Comparison of ENCODE assay signal across 1 cellular context in genomic region chr14:81220767-81221578, GRCh38.
TF ChIP-seq lines count a peak whose summit lies in the region.

Gene GTF2A1, minus strand, starts transcription at chr14:81220959. Its CDS starts 441 bp downstream, at chr14:81220518.

TF ChIP-seq in K562, 482 proteins besides CTCF, POLR2A, EP300 and RAD21 (continued from another document and continues in another):
- peak; percentile 99 for TF ChIP-seq E2F8 (IDR thresholded peaks at IDR 0.05; ENCODE audit: low read depth, partially characterized antibody)
- no peak for TF ChIP-seq ZNF12 (CRISPR knock-in tag; IDR thresholded peaks at IDR 0.05)
- no peak for TF ChIP-seq ZNF354B (CRISPR knock-in tag; IDR thresholded peaks at IDR 0.05)
- peak; percentile 88 for TF ChIP-seq CHD2 (IDR thresholded peaks at IDR 0.05; ENCODE audit: low read depth, low read length)
- TF ChIP-seq MGA (IDR thresholded peaks at IDR 0.05), result peak; percentile 94
- TF ChIP-seq ZBTB11 (CRISPR knock-in tag; IDR thresholded peaks at IDR 0.05), result peak in 1 of 3 experiments; percentile 55; a peak in 1 of 6 replicates
- peak; percentile 76 for TF ChIP-seq LEF1 (IDR thresholded peaks at IDR 0.05)
- peak in 1 of 2 experiments; percentile 77; a peak in 1 of 4 replicates for TF ChIP-seq TEAD1 (CRISPR knock-in tag; IDR thresholded peaks at IDR 0.05)
- TF ChIP-seq HCFC1 (IDR thresholded peaks at IDR 0.05; ENCODE audit: low read depth, low read length), result peak; percentile 80
- peak; percentile 38 for TF ChIP-seq RB1 (IDR thresholded peaks at IDR 0.05; ENCODE audit: low read depth)
- TF ChIP-seq AFF4 (CRISPR knock-in tag; IDR thresholded peaks at IDR 0.05), result peak; percentile 89; the same call in 1 of the 2 replicates
- no peak for TF ChIP-seq U2AF2 (optimal IDR thresholded peaks at IDR 0.05; ENCODE audit: low read depth, low read length)
- TF ChIP-seq CBFB (CRISPR knock-in tag; IDR thresholded peaks at IDR 0.05), result no peak; the same call in 1 of the 2 replicates
- TF ChIP-seq POLR2B (IDR thresholded peaks at IDR 0.05; ENCODE audit: low read depth, partially characterized antibody), result peak; percentile 94
- no peak for TF ChIP-seq NR0B1 (IDR thresholded peaks at IDR 0.05; ENCODE audit: partially characterized antibody)
- TF ChIP-seq ZNF644 (tag; IDR thresholded peaks at IDR 0.05; ENCODE audit: low read depth), result 0 out of 2 replicates have a peak, but pooled peaks have one; percentile 65
- TF ChIP-seq CTBP1 (IDR thresholded peaks at IDR 0.05; ENCODE audit: borderline replicate concordance), result peak; percentile 63
- no peak for TF ChIP-seq ZHX1 (conservative IDR thresholded peaks at IDR 0.05; ENCODE audit: low read length)
- peak; percentile 69 for TF ChIP-seq LCOR (CRISPR knock-in tag; IDR thresholded peaks at IDR 0.05)
- TF ChIP-seq KDM1A (IDR thresholded peaks at IDR 0.05), result no peak
